ENCODE assay signal across 1 cellular context in the genomic region with DNA sequence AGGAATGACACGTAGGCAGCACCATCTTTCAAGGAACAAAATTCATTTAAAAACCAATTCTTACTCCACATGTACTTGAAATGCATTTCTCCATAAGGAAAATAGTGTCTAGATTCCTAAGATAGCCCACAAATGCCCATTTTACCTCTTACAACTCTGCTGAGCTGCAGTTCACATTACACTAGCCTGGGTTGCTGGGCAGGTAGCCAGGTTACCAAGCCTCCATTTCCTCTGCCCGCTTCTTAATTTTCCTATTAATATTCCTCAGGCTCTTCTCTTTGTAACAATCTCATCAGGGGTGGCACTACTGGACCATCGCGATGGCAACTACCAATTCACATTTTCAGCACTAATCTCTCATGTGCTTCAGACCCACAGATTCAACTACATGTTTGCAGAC.
TF ChIP-seq lines count a peak whose summit lies in the region.

No MANE protein-coding gene starts in this region.

TF ChIP-seq in endothelial cell of umbilical vein, 7 proteins besides CTCF, POLR2A, EP300 and RAD21:
- no peak for TF ChIP-seq GATA2 (IDR thresholded peaks at IDR 0.05; ENCODE audit: insufficient read depth, insufficient read length, low read depth, low read length)
